Comparison of ENCODE assay signal across 1 cellular context in genomic region chr5:96440185-96440538, GRCh38.
TF ChIP-seq lines count a peak whose summit lies in the region.

No MANE protein-coding gene starts in this region.

TF ChIP-seq in HepG2, 621 proteins besides CTCF, POLR2A, EP300 and RAD21 (continued from another document):
- TF ChIP-seq TFE3 (CRISPR knock-in tag; IDR thresholded peaks at IDR 0.05) (no peak), CBX2 (IDR thresholded peaks at IDR 0.05; ENCODE audit: low read depth, low read length) (no peak), CBX2 (CRISPR knock-in tag; IDR thresholded peaks at IDR 0.05; ENCODE audit: low read depth) (no peak), EZH2 (conservative IDR thresholded peaks at IDR 0.05; ENCODE audit: low read depth, low read length) (no peak), HNF1B (CRISPR knock-in tag; IDR thresholded peaks at IDR 0.05) (no peak)
